26 cellular contexts compared by ENCODE assay signal in genomic region chr2:54365661-54366060, GRCh38.
"Had no signal": no experiment of that assay in that cellular context is flagged by ENCODE, and none has a peak within 500 bp of the region (broad histone marks: within the 10 kb centered on the region; RNA-seq: fewer than 3 reads in every experiment).

No MANE protein-coding gene starts in this region.

- H3K36me3 ChIP-seq: stomach, suprapubic skin, thoracic aorta, thyroid gland, tibial artery, tibial nerve, transverse colon, upper lobe of left lung, upper lobe of right lung, uterus, vagina had no signal

- DNase-seq: stimulated activated CD4-positive, alpha-beta T cell treated with anti-CD3 and anti-CD28 coated beads, Interleukin-2, amount 100 ng/mL, for 48 hours; stimulated activated CD4-positive, alpha-beta T cell treated with anti-CD3 and anti-CD28 coated beads, Interleukin-4, amount 100 ng/mL, for 1 hour; stimulated activated CD4-positive, alpha-beta T cell treated with anti-CD3 and anti-CD28 coated beads, Interleukin-4, amount 100 ng/mL, for 24 hours; stimulated activated CD4-positive, alpha-beta T cell treated with anti-CD3 and anti-CD28 coated beads, Interleukin-4, amount 100 ng/mL, for 4 hours; stimulated activated CD8-positive, alpha-beta memory T cell treated with anti-CD3 and anti-CD28 coated beads, Interleukin-4, amount 100 ng/mL, for 48 hours; stimulated activated naive B cell treated with anti-CD40 and anti-IgM and Interleukin-4, amounts not matched to agents 10 μg/mL and 1 μg/mL and 100 μg/mL, for 72 hours; stimulated activated naive CD4-positive, alpha-beta T cell; stimulated activated naive CD4-positive, alpha-beta T cell treated with Interleukin-2 at 50 U/mL for 16 hours; stimulated activated naive CD8-positive, alpha-beta T cell treated with anti-CD3 and anti-CD28 coated beads, Interleukin-15, amount 100 ng/mL, for 72 hours; stimulated activated naive CD8-positive, alpha-beta T cell treated with anti-CD3 and anti-CD28 coated beads, Interleukin-15, Interleukin-2, amounts not matched to agents 100 U/mL and 50 U/mL, for 24 hours; stomach; substantia nigra; testis; thyroid gland; tibial artery; transverse colon; trophoblast cell; upper lobe of left lung; upper lobe of right lung; uterus had no signal

- ATAC-seq: stimulated activated effector memory CD8-positive, alpha-beta T cell treated with anti-CD3 and anti-CD28 coated beads, Interleukin-12 subunit alpha, Interleukin-12 subunit beta, amount 100 ng/mL, for 72 hours; stimulated activated memory B cell treated with anti-CD40 and anti-IgM and Interleukin-4, amounts not matched to agents 10 μg/mL and 1 μg/mL and 100 μg/mL, for 72 hours; stimulated activated naive B cell treated with anti-CD40 and anti-IgM and Interleukin-4, amounts not matched to agents 10 μg/mL and 1 μg/mL and 100 μg/mL, for 72 hours; stimulated activated naive CD8-positive, alpha-beta T cell treated with anti-CD3 and anti-CD28 coated beads, Interleukin-15, amount 100 ng/mL, for 72 hours; stimulated activated naive CD8-positive, alpha-beta T cell treated with anti-CD3 and anti-CD28 coated beads, Interleukin-15, Interleukin-2, amounts not matched to agents 100 U/mL and 50 U/mL, for 24 hours; upper lobe of right lung had no signal

- H3K4me3 ChIP-seq: stomach, suprapubic skin, testis, thoracic aorta, thyroid gland, tibial artery, tibial nerve, transverse colon, upper lobe of left lung, upper lobe of right lung, uterus, vagina had no signal

- H3K4me1 ChIP-seq: uterus had no signal

- H3K27me3 ChIP-seq: stomach, suprapubic skin, testis, thyroid gland, tibial artery, tibial nerve, transverse colon, upper lobe of left lung, upper lobe of right lung, uterus, vagina had no signal

- H3K27ac ChIP-seq: stomach, testis, thoracic aorta, thyroid gland, tibial artery, tibial nerve, transverse colon, upper lobe of left lung, upper lobe of right lung, uterus, vagina had no signal

- H3K9me3 ChIP-seq: testis, thyroid gland, upper lobe of right lung, uterus, vagina had no signal
